7 cellular contexts compared by ENCODE assay signal in genomic region chr10:114821915-114822770, GRCh38. TPM values are rescaled to one million over a fixed set of nuclear protein-coding genes. Genes with fewer than 3 reads are reported as not detected.
DNase-seq lines count a peak whose midpoint lies in the region; ATAC-seq, FAIRE-seq and TF ChIP-seq lines count a peak whose summit lies in the region.

No MANE protein-coding gene starts in this region.

- peaks cover 5% of the 10 kb centered on the region for H3K4me1 ChIP-seq in GM23338 (ENCODE audit: insufficient read depth)
- H3K4me1 ChIP-seq in endothelial cell of umbilical vein (ENCODE audit: control insufficient read depth, extremely low read depth, insufficient read depth, low read length), result peaks cover 36% of the 10 kb centered on the region
- peaks cover 22% of the 10 kb centered on the region for H3K4me1 ChIP-seq in mucosa of descending colon (ENCODE audit: low read depth)

- peak overlapping the region; percentile 100 for H3K4me2 ChIP-seq in GM23338
- H3K4me2 ChIP-seq in endothelial cell of umbilical vein (ENCODE audit: insufficient read depth, low read length), result peak overlapping the region; percentile 98

- H3K9ac ChIP-seq in endothelial cell of umbilical vein (replicated peaks; ENCODE audit: extremely low read depth, insufficient read depth, low read length), result peak overlapping the region; percentile 98

- CTCF ChIA-PET in activated CD4-positive, alpha-beta memory T cell treated with anti-CD3 and anti-CD28 coated beads for 36 hours (lab: Charles Lee), result interaction anchor here (0.7 to 2.2 kb wide), 25 partner anchors 9 to 518 kb away, joined by 3 to 17 read pairs (median 5); partner anchors contain the start of gene TRUB1
- CTCF ChIA-PET in endothelial cell of umbilical vein (lab: Charles Lee), result interaction anchor here (0.6 to 3.2 kb wide), 30 partner anchors 8 to 518 kb away, joined by 3 to 21 read pairs (median 4); no protein-coding TSS in a partner anchor

- H3K27ac ChIP-seq in GM23338 (ENCODE audit: low read depth), result peak overlapping the region; percentile 80
- peak overlapping the region; percentile 97 for H3K27ac ChIP-seq in endothelial cell of umbilical vein (ENCODE audit: insufficient read depth, low read depth, low read length)

- H3K9me3 Mint-ChIP-seq in GM23338, result no peaks in the 10 kb centered on the region
- H3K9me3 Mint-ChIP-seq in activated CD4-positive, alpha-beta memory T cell treated with anti-CD3 and anti-CD28 coated beads for 36 hours, result no peaks in the 10 kb centered on the region
- no peaks in the 10 kb centered on the region for H3K9me3 Mint-ChIP-seq in stimulated activated naive CD8-positive, alpha-beta T cell treated with anti-CD3 and anti-CD28 coated beads, Interleukin-15, amount 100 ng/mL, for 72 hours

- in situ Hi-C loops in GM13977 (cut with MboI; ENCODE audit: low pct_unique_long_range_greater_than_20kb, low sequenced_read_pairs, unreplicated experiment), result no loop called here

- POLR2A ChIA-PET in activated CD4-positive, alpha-beta memory T cell treated with anti-CD3 and anti-CD28 coated beads for 36 hours (lab: Charles Lee), result interaction anchor here (1.2 to 2.0 kb wide), 6 partner anchors 8 to 92 kb away, joined by 4 to 8 read pairs (median 6); no protein-coding TSS in a partner anchor
- POLR2A ChIA-PET in endothelial cell of umbilical vein (lab: Charles Lee), result interaction anchor here (0.7 to 1.4 kb wide), 3 partner anchors 34 to 107 kb away, joined by 3 to 5 read pairs (median 4); no protein-coding TSS in a partner anchor

- H3K79me2 ChIP-seq in GM23338 (replicated peaks; ENCODE audit: insufficient read depth) (peaks cover 48% of the 10 kb centered on the region), endothelial cell of umbilical vein (ENCODE audit: control insufficient read depth, insufficient read depth, low read length) (peaks cover 55% of the 10 kb centered on the region)

- peak overlapping the region; percentile 93 for H3K4me3 Mint-ChIP-seq in GM23338
- H3K4me3 Mint-ChIP-seq in activated CD4-positive, alpha-beta memory T cell treated with anti-CD3 and anti-CD28 coated beads for 36 hours, result peak overlapping the region; percentile 82
- H3K4me3 Mint-ChIP-seq in stimulated activated naive CD8-positive, alpha-beta T cell treated with anti-CD3 and anti-CD28 coated beads, Interleukin-15, amount 100 ng/mL, for 72 hours, result peak overlapping the region; percentile 91 to 92

- TSS peak; percentile 50 for BruUV-seq in endothelial cell of umbilical vein (replicated peaks; lab: Mats Ljungman, UMichigan)

- no peaks in the 10 kb centered on the region for H3K9me2 ChIP-seq in GM23338 (ENCODE audit: insufficient read depth)

- H3K4me3 ChIP-seq in GM23338 (peak overlapping the region; percentile 97), endothelial cell of umbilical vein (replicated peaks in 1 of 3; ENCODE audit: insufficient read depth in 1 of 3, low read depth in 1 of 3, low read length in 3 of 3) (peak overlapping the region; percentile 78 to 96 (median 86)), mucosa of descending colon (peak overlapping the region; percentile 94)

- H3F3A ChIP-seq in GM23338 (replicated peaks; ENCODE audit: low read depth), result no peaks in the 10 kb centered on the region

- H3K27me3 Mint-ChIP-seq in GM23338 (ENCODE audit: insufficient read depth, low read depth, poor library complexity), result peaks cover 4% of the 10 kb centered on the region
- H3K27me3 Mint-ChIP-seq in activated CD4-positive, alpha-beta memory T cell treated with anti-CD3 and anti-CD28 coated beads for 36 hours, result no peaks in the 10 kb centered on the region
- no peaks in the 10 kb centered on the region for H3K27me3 Mint-ChIP-seq in stimulated activated naive CD8-positive, alpha-beta T cell treated with anti-CD3 and anti-CD28 coated beads, Interleukin-15, amount 100 ng/mL, for 72 hours

- peak; percentile 70 for TF ChIP-seq POLR2A in endothelial cell of umbilical vein (IDR thresholded peaks at IDR 0.05; ENCODE audit: low read depth, low read length)

- intact Hi-C loops in activated CD4-positive, alpha-beta memory T cell treated with anti-CD3 and anti-CD28 coated beads for 36 hours (cut with micrococcal nuclease), result loop anchor here (1.0 to 10.0 kb wide), 3 partner anchors 21 to 1137 kb away; partner anchors contain the start of gene CCDC186
- intact Hi-C loops in endothelial cell of umbilical vein (cut with micrococcal nuclease), result loop anchor here (1.0 to 5.0 kb wide), 8 partner anchors 35 to 650 kb away; partner anchors contain the start of gene CCDC186
- intact Hi-C loops in mucosa of descending colon (cut with DNase I, micrococcal nuclease), result no loop called here

- ATAC-seq in GM23338, result peak; percentile 71
- ATAC-seq in mucosa of descending colon, result peak; percentile 79
- ATAC-seq in stimulated activated naive CD8-positive, alpha-beta T cell treated with anti-CD3 and anti-CD28 coated beads, Interleukin-15, amount 100 ng/mL, for 72 hours, result peak; percentile 77

- H2AFZ ChIP-seq in GM23338 (peak overlapping the region; percentile 96), endothelial cell of umbilical vein (ENCODE audit: low read depth, low read length) (peak overlapping the region; percentile 66)

- DNase-seq in GM13977 (ENCODE audit: low spot score) (peak; percentile 46), GM23338 (ENCODE audit: low spot score) (peak; percentile 59), LHCN-M2 (ENCODE audit: low read depth) (peak; percentile 50), endothelial cell of umbilical vein (ENCODE audit: low read depth, low spot score) (peak; percentile 63), mucosa of descending colon (peak in 2 of 3 donors; percentile 39 to 59)
- DNase-seq in activated CD4-positive, alpha-beta memory T cell treated with anti-CD3 and anti-CD28 coated beads for 36 hours, result peak; percentile 44
- DNase-seq in stimulated activated naive CD8-positive, alpha-beta T cell treated with anti-CD3 and anti-CD28 coated beads, Interleukin-15, amount 100 ng/mL, for 72 hours, result peak in 1 of 2 donors; percentile 43

- dilution Hi-C loops in endothelial cell of umbilical vein (cut with MboI; ENCODE audit: extremely low pct_ligation_motif_present, low sequenced_read_pairs), result no loop called here

- no peaks in the 10 kb centered on the region for H3K36me3 ChIP-seq in GM23338 (ENCODE audit: insufficient read depth)
- H3K36me3 ChIP-seq in endothelial cell of umbilical vein (ENCODE audit: control insufficient read depth in 2 of 2, extremely low read depth in 1 of 2, insufficient read depth in 2 of 2, low read length in 2 of 2), result no peaks in the 10 kb centered on the region
- no peaks in the 10 kb centered on the region for H3K36me3 ChIP-seq in mucosa of descending colon (ENCODE audit: low read depth)

- no peak for FAIRE-seq in endothelial cell of umbilical vein (lab: Jason Lieb, UNC)

- no peaks in the 10 kb centered on the region for H4K20me1 ChIP-seq in GM23338 (replicated peaks; ENCODE audit: insufficient read depth)
- peaks cover 4% of the 10 kb centered on the region for H4K20me1 ChIP-seq in endothelial cell of umbilical vein (replicated peaks; ENCODE audit: control insufficient read depth, extremely low read depth, insufficient read depth, low read length)

- no peaks in the 10 kb centered on the region for H3K27me3 ChIP-seq in GM23338 (ENCODE audit: insufficient read depth)
- H3K27me3 ChIP-seq in endothelial cell of umbilical vein (ENCODE audit: control insufficient read depth in 2 of 2, insufficient read depth in 2 of 2, low read length in 2 of 2), result no peaks in the 10 kb centered on the region

- peak overlapping the region; percentile 89 for H3K27ac Mint-ChIP-seq in GM23338
- H3K27ac Mint-ChIP-seq in activated CD4-positive, alpha-beta memory T cell treated with anti-CD3 and anti-CD28 coated beads for 36 hours, result peak overlapping the region; percentile 86
- peak overlapping the region; percentile 98 for H3K27ac Mint-ChIP-seq in stimulated activated naive CD8-positive, alpha-beta T cell treated with anti-CD3 and anti-CD28 coated beads, Interleukin-15, amount 100 ng/mL, for 72 hours

- no peaks in the 10 kb centered on the region for H3K9me1 ChIP-seq in endothelial cell of umbilical vein (replicated peaks; ENCODE audit: control insufficient read depth, extremely low read depth, insufficient read depth, low read length)

- peaks cover 3% of the 10 kb centered on the region; the same call in 2 of the 3 replicates for H3K36me3 Mint-ChIP-seq in GM23338 (ENCODE audit: low read depth)
- H3K36me3 Mint-ChIP-seq in activated CD4-positive, alpha-beta memory T cell treated with anti-CD3 and anti-CD28 coated beads for 36 hours, result peaks cover 12% of the 10 kb centered on the region

- TF ChIP-seq CTCF in GM13977 (IDR thresholded peaks at IDR 0.05; ENCODE audit: extremely low read depth, insufficient read depth, missing control alignments), result no peak
- no peak for TF ChIP-seq CTCF in GM23338 (conservative IDR thresholded peaks at IDR 0.05; ENCODE audit: low read depth in 2 of 2)
- no peak for TF ChIP-seq CTCF in endothelial cell of umbilical vein (IDR thresholded peaks at IDR 0.05; ENCODE audit: extremely low read depth in 1 of 2, insufficient read depth in 1 of 2, low read depth in 1 of 2, low read length in 2 of 2)
- no peak for TF ChIP-seq CTCF in mucosa of descending colon (IDR thresholded peaks at IDR 0.05)

- peaks cover 8% of the 10 kb centered on the region for H3K4me1 Mint-ChIP-seq in GM23338
- H3K4me1 Mint-ChIP-seq in activated CD4-positive, alpha-beta memory T cell treated with anti-CD3 and anti-CD28 coated beads for 36 hours (ENCODE audit: low read depth), result peaks cover 36% of the 10 kb centered on the region
- peaks cover 54% of the 10 kb centered on the region for H3K4me1 Mint-ChIP-seq in stimulated activated naive CD8-positive, alpha-beta T cell treated with anti-CD3 and anti-CD28 coated beads, Interleukin-15, amount 100 ng/mL, for 72 hours

- no peaks in the 10 kb centered on the region for H3K9me3 ChIP-seq in endothelial cell of umbilical vein (replicated peaks; ENCODE audit: control insufficient read depth, insufficient read depth, low read length)
- H3K9me3 ChIP-seq in mucosa of descending colon, result no peaks in the 10 kb centered on the region

RNA-seq across cellular contexts. Expression of gene FHIP2A, which starts 0.6 kb away (rescaled TPM):
- total RNA-seq in GM23338 (2014; rRNA removed; shearing (Covaris generic)), result 11.8 and 13.7 TPM in 2 replicates
- polyA plus RNA-seq in GM23338 (2016; fragmentation: Nextera tagmentation; extraction: Ambion mirVana), result 6.1 and 6.7 TPM in 2 replicates
- total RNA-seq in LHCN-M2 (2014; rRNA removed), result 19.1 and 19.3 TPM in 2 replicates
- 12.4 TPM for polyA plus RNA-seq in LHCN-M2 (2012)
- total RNA-seq in activated CD4-positive, alpha-beta memory T cell treated with anti-CD3 and anti-CD28 coated beads for 36 hours, result 10 to 100 TPM; 17.2 to 21.4 TPM
- 34.8 and 39.6 TPM in 2 replicates for total RNA-seq in endothelial cell of umbilical vein
- 10.5 and 13.3 TPM in 2 replicates for polyA plus RNA-seq in endothelial cell of umbilical vein
- 8.3 and 8.7 TPM in 2 replicates for polyA plus RNA-seq in endothelial cell of umbilical vein (2011; cell fraction: cytosol; rRNA removed)
- polyA plus RNA-seq in endothelial cell of umbilical vein (2011; cell fraction: nucleus; rRNA removed), result 50.7 and 58.3 TPM in 2 replicates
- polyA plus RNA-seq in endothelial cell of umbilical vein (2012), result 21.1 and 24.6 TPM in 2 replicates
- polyA minus RNA-seq in endothelial cell of umbilical vein, result 30.5 and 39.0 TPM in 2 replicates
- polyA minus RNA-seq in endothelial cell of umbilical vein (2011; cell fraction: cytosol; rRNA and poly(A)+ RNA removed), result 18.3 TPM
- 59.9 and 64.7 TPM in 2 replicates for polyA minus RNA-seq in endothelial cell of umbilical vein (2011; cell fraction: nucleus; rRNA and poly(A)+ RNA removed)
- 10 to 100 TPM; 14.8 to 29.7 (median 15.0) TPM for total RNA-seq in mucosa of descending colon

Comparison
In these comparisons a context has a peak if more than half of its experiments do, and no peak if none do; other contexts are left out.
1. intact Hi-C loops: an anchor here in activated CD4-positive, alpha-beta memory T cell treated with anti-CD3 and anti-CD28 coated beads for 36 hours (1.0 to 10.0 kb wide) and endothelial cell of umbilical vein (1.0 to 5.0 kb wide); none called in mucosa of descending colon.